Comparison of ENCODE assay signal across 23 cellular contexts in the genomic region with DNA sequence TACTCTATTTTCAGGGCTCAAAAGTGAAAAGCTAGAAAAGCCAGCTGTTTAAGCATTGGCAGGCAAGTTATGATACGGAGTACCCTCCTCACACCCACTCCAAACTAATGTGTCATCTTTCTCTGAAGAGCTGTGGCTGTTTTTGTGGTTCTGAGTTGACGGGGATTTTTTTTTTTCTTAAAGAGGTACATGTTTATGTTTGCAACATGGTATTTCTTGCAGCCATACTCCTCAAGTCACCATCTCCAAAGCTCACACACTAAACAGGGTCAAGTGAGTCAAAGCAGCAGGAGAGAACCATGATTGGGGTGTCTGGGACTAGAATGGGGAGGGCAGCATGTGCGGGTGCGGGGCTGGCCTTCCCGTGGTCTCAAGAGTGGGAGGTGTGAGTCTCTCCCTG.
A peak's percentile ranks its signal among the peaks of the same experiment; 100 is the strongest.
DNase-seq lines count a peak whose midpoint lies in the region; ATAC-seq and TF ChIP-seq lines count a peak whose summit lies in the region.
"Had no signal": no experiment of that assay in that cellular context is flagged by ENCODE, and none has a peak within 500 bp of the region (broad histone marks: within the 10 kb centered on the region; RNA-seq: fewer than 3 reads in every experiment).

No MANE protein-coding gene starts in this region.

- WGBS in right lobe of liver (ENCODE audit: insufficient coverage, low coverage, low lambda C conversion rate, missing lambda C conversion rate), result 73% methylated on average over 5 of the region's 5 CpGs

- peaks cover 20% of the 10 kb centered on the region for H3K36me3 Mint-ChIP-seq in CD8-positive, alpha-beta T cell
- no peaks in the 10 kb centered on the region for H3K36me3 Mint-ChIP-seq in activated CD8-positive, alpha-beta T cell treated with anti-CD3 and anti-CD28 coated beads, Interleukin-2, amount 10 ng/mL, durations not matched to agents 7 days and 5 days (ENCODE audit: low read depth)

- POLR2A ChIA-PET in CD8-positive, alpha-beta T cell (lab: Charles Lee), result interaction anchor here (2.2 kb wide), 1 partner anchor 10 kb away, joined by 7 read pairs; no protein-coding TSS in a partner anchor
- POLR2A ChIA-PET in activated CD8-positive, alpha-beta T cell treated with anti-CD3 and anti-CD28 coated beads, Interleukin-2, amount 10 ng/mL, durations not matched to agents 7 days and 5 days (lab: Charles Lee), result no interaction called here

- peak; percentile 19 for DNase-seq in activated CD4-positive, alpha-beta T cell treated with anti-CD3 and anti-CD28 coated beads for 48 hours
- DNase-seq in activated CD4-positive, alpha-beta T cell treated with anti-CD3 and anti-CD28 coated beads for 1 hour, result no peak
- DNase-seq in CD8-positive, alpha-beta T cell, result no peak
- no peak for DNase-seq in activated CD8-positive, alpha-beta T cell treated with anti-CD3 and anti-CD28 coated beads, Interleukin-2, amount 10 ng/mL, durations not matched to agents 7 days and 5 days
- DNase-seq in fibroblast of mammary gland (ENCODE audit: low read depth) (peak; percentile 15), HAP-1 (ENCODE audit: low spot score in 2 of 2) (no peak), right lobe of liver (no peak)
- DNase-seq: dermis blood vessel endothelial cell; foreskin melanocyte; GM23248; hypothalamus; Karpas-422; mesendoderm; NCI-H1105; NCI-H526; stimulated activated CD4-positive, alpha-beta T cell treated with anti-CD3 and anti-CD28 coated beads, Interleukin-4, amount 100 ng/mL, for 24 hours; substantia nigra; SW 1271 had no signal

- no peaks in the 10 kb centered on the region for H3K27me3 Mint-ChIP-seq in CD8-positive, alpha-beta T cell (ENCODE audit: low read depth)
- H3K27me3 Mint-ChIP-seq in activated CD8-positive, alpha-beta T cell treated with anti-CD3 and anti-CD28 coated beads, Interleukin-2, amount 10 ng/mL, durations not matched to agents 7 days and 5 days (ENCODE audit: low read depth), result no peaks in the 10 kb centered on the region
- H3K27me3 Mint-ChIP-seq: B cell had no signal

- TF ChIP-seq CTCF in CD8-positive, alpha-beta T cell (IDR thresholded peaks at IDR 0.05), result no peak
- TF ChIP-seq CTCF in fibroblast of mammary gland (conservative IDR thresholded peaks at IDR 0.05; ENCODE audit: control insufficient read depth, insufficient read depth, low read depth, low read length), result no peak
- no peak for TF ChIP-seq CTCF in right lobe of liver (IDR thresholded peaks at IDR 0.05)

- peak overlapping the region; percentile 13 for H3K27ac Mint-ChIP-seq in CD8-positive, alpha-beta T cell
- H3K27ac Mint-ChIP-seq in activated CD8-positive, alpha-beta T cell treated with anti-CD3 and anti-CD28 coated beads, Interleukin-2, amount 10 ng/mL, durations not matched to agents 7 days and 5 days, result no peak overlapping the region
- H3K27ac Mint-ChIP-seq: B cell, nephron had no signal

- no peak for TF ChIP-seq POLR2A in right lobe of liver (IDR thresholded peaks at IDR 0.05)

- H3K4me3 ChIP-seq in CD8-positive, alpha-beta T cell (ENCODE audit: low read depth, low read length), result no peak overlapping the region
- H3K4me3 ChIP-seq in fibroblast of mammary gland (ENCODE audit: control insufficient read depth, low read depth, low read length) (no peak overlapping the region), HAP-1 (no peak overlapping the region), right lobe of liver (no peak overlapping the region)
- H3K4me3 ChIP-seq: GM23248, vagina had no signal

- no peak overlapping the region for H3K4me3 Mint-ChIP-seq in CD8-positive, alpha-beta T cell
- no peak overlapping the region for H3K4me3 Mint-ChIP-seq in activated CD8-positive, alpha-beta T cell treated with anti-CD3 and anti-CD28 coated beads, Interleukin-2, amount 10 ng/mL, durations not matched to agents 7 days and 5 days
- H3K4me3 Mint-ChIP-seq: B cell, nephron had no signal

- intact Hi-C loops in CD8-positive, alpha-beta T cell (cut with DNase I, micrococcal nuclease), result no loop called here
- intact Hi-C loops in right lobe of liver (cut with DNase I), result no loop called here

- H3K9me3 Mint-ChIP-seq in CD8-positive, alpha-beta T cell, result peaks cover 7% of the 10 kb centered on the region
- H3K9me3 Mint-ChIP-seq in activated CD8-positive, alpha-beta T cell treated with anti-CD3 and anti-CD28 coated beads, Interleukin-2, amount 10 ng/mL, durations not matched to agents 7 days and 5 days (ENCODE audit: insufficient read depth), result peaks cover 5% of the 10 kb centered on the region

- CTCF ChIA-PET in CD8-positive, alpha-beta T cell (lab: Charles Lee), result interaction anchor here (1.1 kb wide), 1 partner anchor 9 kb away, joined by 3 read pairs; no protein-coding TSS in a partner anchor
- CTCF ChIA-PET in activated CD8-positive, alpha-beta T cell treated with anti-CD3 and anti-CD28 coated beads, Interleukin-2, amount 10 ng/mL, durations not matched to agents 7 days and 5 days (lab: Charles Lee), result interaction anchor here (0.9 to 1.9 kb wide), 3 partner anchors 9 to 107 kb away, joined by 3 to 6 read pairs (median 3); no protein-coding TSS in a partner anchor

- no peak overlapping the region for H3K27ac ChIP-seq in CD8-positive, alpha-beta T cell (ENCODE audit: low read depth, low read length)
- no peak overlapping the region for H3K27ac ChIP-seq in right lobe of liver
- H3K27ac ChIP-seq: GM23248, vagina had no signal

- no peaks in the 10 kb centered on the region for H3K27me3 ChIP-seq in CD8-positive, alpha-beta T cell (ENCODE audit: insufficient read depth, low read length)
- H3K27me3 ChIP-seq in HAP-1 (ENCODE audit: low read depth), result no peaks in the 10 kb centered on the region
- H3K27me3 ChIP-seq in right lobe of liver, result no peaks in the 10 kb centered on the region
- H3K27me3 ChIP-seq: vagina had no signal

- peak; percentile 42 for ATAC-seq in CD8-positive, alpha-beta T cell
- peak; percentile 30 for ATAC-seq in activated CD8-positive, alpha-beta T cell treated with anti-CD3 and anti-CD28 coated beads, Interleukin-2, amount 10 ng/mL, durations not matched to agents 7 days and 5 days
- no peak for ATAC-seq in right lobe of liver
- no peak for ATAC-seq in HG03565 (IDR thresholded peaks at IDR 0.05; ENCODE audit: unreplicated experiment)
- ATAC-seq: Right ventricle myocardium inferior had no signal

- no peaks in the 10 kb centered on the region for H3K36me3 ChIP-seq in CD8-positive, alpha-beta T cell (ENCODE audit: insufficient read depth, low read length)
- H3K36me3 ChIP-seq in HAP-1 (replicated peaks) (no peaks in the 10 kb centered on the region), right lobe of liver (no peaks in the 10 kb centered on the region)
- H3K36me3 ChIP-seq: vagina had no signal

- peaks cover 3% of the 10 kb centered on the region for H3K4me1 ChIP-seq in CD8-positive, alpha-beta T cell (ENCODE audit: insufficient read depth, low read length)
- H3K4me1 ChIP-seq in HAP-1 (peaks cover 12% of the 10 kb centered on the region), right lobe of liver (no peaks in the 10 kb centered on the region)
- H3K4me1 ChIP-seq: vagina had no signal

- H3K9me3 ChIP-seq in CD8-positive, alpha-beta T cell (ENCODE audit: low read length), result no peaks in the 10 kb centered on the region
- H3K9me3 ChIP-seq in HAP-1, result no peaks in the 10 kb centered on the region
- H3K9me3 ChIP-seq in right lobe of liver, result no peaks in the 10 kb centered on the region
- H3K9me3 ChIP-seq: vagina had no signal

- in situ Hi-C loops in HAP-1 (cut with MboI; ENCODE audit: low sequenced_read_pairs), result no loop called here

- peaks cover 19% of the 10 kb centered on the region for H3K4me1 Mint-ChIP-seq in CD8-positive, alpha-beta T cell (ENCODE audit: low read depth)
- H3K4me1 Mint-ChIP-seq in activated CD8-positive, alpha-beta T cell treated with anti-CD3 and anti-CD28 coated beads, Interleukin-2, amount 10 ng/mL, durations not matched to agents 7 days and 5 days (ENCODE audit: low read depth), result peaks cover 12% of the 10 kb centered on the region
- H3K4me1 Mint-ChIP-seq: B cell, nephron had no signal

Comparison
In these comparisons a context has a peak if more than half of its experiments do, and no peak if none do; other contexts are left out.
1. DNase-seq: peak in activated CD4-positive, alpha-beta T cell treated with anti-CD3 and anti-CD28 coated beads for 48 hours (single experiment) and fibroblast of mammary gland (single experiment); none in activated CD4-positive, alpha-beta T cell treated with anti-CD3 and anti-CD28 coated beads for 1 hour (single experiment), CD8-positive, alpha-beta T cell (0 of 7), activated CD8-positive, alpha-beta T cell treated with anti-CD3 and anti-CD28 coated beads, Interleukin-2, amount 10 ng/mL, durations not matched to agents 7 days and 5 days (single experiment), HAP-1 (0 of 2) and right lobe of liver (0 of 3).
2. ATAC-seq: peak in CD8-positive, alpha-beta T cell (single experiment) and activated CD8-positive, alpha-beta T cell treated with anti-CD3 and anti-CD28 coated beads, Interleukin-2, amount 10 ng/mL, durations not matched to agents 7 days and 5 days (single experiment); none in right lobe of liver (0 of 4) and HG03565 (single experiment).